1 cellular context compared by ENCODE assay signal in genomic region chrX:101385795-101386541, GRCh38.
TF ChIP-seq lines count a peak whose summit lies in the region.

Gene BTK, minus strand, starts transcription at chrX:101386191. Its CDS starts 10,907 bp downstream, at chrX:101375284.

TF ChIP-seq in GM12878, 131 proteins besides CTCF, POLR2A, EP300 and RAD21 (continued from another document and continues in another):
- TF ChIP-seq ZBTB33 (IDR thresholded peaks at IDR 0.05) (no peak), PAX8 (IDR thresholded peaks at IDR 0.05) (no peak), CBX3 (IDR thresholded peaks at IDR 0.05; ENCODE audit: borderline replicate concordance, low read depth) (no peak), ETV6 (conservative IDR thresholded peaks at IDR 0.05 in 1 of 2, IDR thresholded peaks at IDR 0.05 in 1 of 2; ENCODE audit: borderline replicate concordance in 1 of 2, low read depth in 1 of 2) (0 out of 4 replicates have a peak, but pooled peaks of 1 of the 2 experiments have one; percentile 19), HSF1 (IDR thresholded peaks at IDR 0.05; ENCODE audit: low read depth, low read length) (no peak), BACH1 (IDR thresholded peaks at IDR 0.05; ENCODE audit: borderline replicate concordance) (no peak), SMARCA5 (IDR thresholded peaks at IDR 0.05) (no peak), NFYA (IDR thresholded peaks at IDR 0.05; ENCODE audit: borderline replicate concordance, low read depth, low read length) (no peak), CHD2 (IDR thresholded peaks at IDR 0.05; ENCODE audit: borderline replicate concordance, low read depth, low read length) (no peak), ATF7 (IDR thresholded peaks at IDR 0.05; ENCODE audit: low read depth) (0 out of 2 replicates have a peak, but pooled peaks have one; percentile 19), JUND (IDR thresholded peaks at IDR 0.05; ENCODE audit: low read depth, low read length) (no peak), TCF7 (IDR thresholded peaks at IDR 0.05; ENCODE audit: borderline replicate concordance) (no peak), ASH2L (IDR thresholded peaks at IDR 0.05; ENCODE audit: borderline replicate concordance, low read depth) (no peak), SREBF1 (IDR thresholded peaks at IDR 0.05; ENCODE audit: low read length) (no peak), RELA (IDR thresholded peaks at IDR 0.05; ENCODE audit: borderline replicate concordance, partially characterized antibody) (no peak), ZNF622 (IDR thresholded peaks at IDR 0.05) (no peak), FOXM1 (IDR thresholded peaks at IDR 0.05; ENCODE audit: low read depth, low read length) (no peak), ZNF384 (IDR thresholded peaks at IDR 0.05; ENCODE audit: borderline replicate concordance, low read depth, low read length) (peak; percentile 53), POLR2AphosphoS5 (IDR thresholded peaks at IDR 0.05; ENCODE audit: low read length) (peak; percentile 73), BCLAF1 (IDR thresholded peaks at IDR 0.05) (no peak), BCL11A (IDR thresholded peaks at IDR 0.05; ENCODE audit: low read depth, low read length) (no peak), PAX5 (IDR thresholded peaks at IDR 0.05; ENCODE audit: borderline replicate concordance, low read depth, low read length) (no peak), BMI1 (IDR thresholded peaks at IDR 0.05; ENCODE audit: borderline replicate concordance) (no peak), E2F8 (IDR thresholded peaks at IDR 0.05; ENCODE audit: low read depth, partially characterized antibody) (no peak), MEF2A (IDR thresholded peaks at IDR 0.05; ENCODE audit: insufficient read depth, low read depth, low read length) (no peak), HDAC2 (IDR thresholded peaks at IDR 0.05) (no peak), BRCA1 (IDR thresholded peaks at IDR 0.05; ENCODE audit: low read depth, low read length) (no peak), YY1 (IDR thresholded peaks at IDR 0.05; ENCODE audit: low read depth, low read length) (no peak), FOXK2 (IDR thresholded peaks at IDR 0.05) (no peak), GABPA (IDR thresholded peaks at IDR 0.05; ENCODE audit: low read depth) (no peak), NFIC (IDR thresholded peaks at IDR 0.05; ENCODE audit: low read depth, low read length) (no peak), EGR1 (IDR thresholded peaks at IDR 0.05; ENCODE audit: borderline replicate concordance in 1 of 2, low read depth in 2 of 2, low read length in 2 of 2) (peak in 1 of 2 experiments; percentile 57; a peak in 1 of 3 replicates), KAT2A (conservative IDR thresholded peaks at IDR 0.05; ENCODE audit: control insufficient read depth, low read depth, low read length) (no peak)
- TF ChIP-seq, protein P1, sequence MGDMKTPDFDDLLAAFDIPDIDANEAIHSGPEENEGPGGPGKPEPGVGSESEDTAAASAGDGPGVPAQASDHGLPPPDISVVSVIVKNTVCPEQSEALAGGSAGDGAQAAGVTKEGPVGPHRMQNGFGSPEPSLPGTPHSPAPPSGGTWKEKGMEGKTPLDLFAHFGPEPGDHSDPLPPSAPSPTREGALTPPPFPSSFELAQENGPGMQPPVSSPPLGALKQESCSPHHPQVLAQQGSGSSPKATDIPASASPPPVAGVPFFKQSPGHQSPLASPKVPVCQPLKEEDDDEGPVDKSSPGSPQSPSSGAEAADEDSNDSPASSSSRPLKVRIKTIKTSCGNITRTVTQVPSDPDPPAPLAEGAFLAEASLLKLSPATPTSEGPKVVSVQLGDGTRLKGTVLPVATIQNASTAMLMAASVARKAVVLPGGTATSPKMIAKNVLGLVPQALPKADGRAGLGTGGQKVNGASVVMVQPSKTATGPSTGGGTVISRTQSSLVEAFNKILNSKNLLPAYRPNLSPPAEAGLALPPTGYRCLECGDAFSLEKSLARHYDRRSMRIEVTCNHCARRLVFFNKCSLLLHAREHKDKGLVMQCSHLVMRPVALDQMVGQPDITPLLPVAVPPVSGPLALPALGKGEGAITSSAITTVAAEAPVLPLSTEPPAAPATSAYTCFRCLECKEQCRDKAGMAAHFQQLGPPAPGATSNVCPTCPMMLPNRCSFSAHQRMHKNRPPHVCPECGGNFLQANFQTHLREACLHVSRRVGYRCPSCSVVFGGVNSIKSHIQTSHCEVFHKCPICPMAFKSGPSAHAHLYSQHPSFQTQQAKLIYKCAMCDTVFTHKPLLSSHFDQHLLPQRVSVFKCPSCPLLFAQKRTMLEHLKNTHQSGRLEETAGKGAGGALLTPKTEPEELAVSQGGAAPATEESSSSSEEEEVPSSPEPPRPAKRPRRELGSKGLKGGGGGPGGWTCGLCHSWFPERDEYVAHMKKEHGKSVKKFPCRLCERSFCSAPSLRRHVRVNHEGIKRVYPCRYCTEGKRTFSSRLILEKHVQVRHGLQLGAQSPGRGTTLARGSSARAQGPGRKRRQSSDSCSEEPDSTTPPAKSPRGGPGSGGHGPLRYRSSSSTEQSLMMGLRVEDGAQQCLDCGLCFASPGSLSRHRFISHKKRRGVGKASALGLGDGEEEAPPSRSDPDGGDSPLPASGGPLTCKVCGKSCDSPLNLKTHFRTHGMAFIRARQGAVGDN (IDR thresholded peaks at IDR 0.05): no peak
- TF ChIP-seq, protein P2, sequence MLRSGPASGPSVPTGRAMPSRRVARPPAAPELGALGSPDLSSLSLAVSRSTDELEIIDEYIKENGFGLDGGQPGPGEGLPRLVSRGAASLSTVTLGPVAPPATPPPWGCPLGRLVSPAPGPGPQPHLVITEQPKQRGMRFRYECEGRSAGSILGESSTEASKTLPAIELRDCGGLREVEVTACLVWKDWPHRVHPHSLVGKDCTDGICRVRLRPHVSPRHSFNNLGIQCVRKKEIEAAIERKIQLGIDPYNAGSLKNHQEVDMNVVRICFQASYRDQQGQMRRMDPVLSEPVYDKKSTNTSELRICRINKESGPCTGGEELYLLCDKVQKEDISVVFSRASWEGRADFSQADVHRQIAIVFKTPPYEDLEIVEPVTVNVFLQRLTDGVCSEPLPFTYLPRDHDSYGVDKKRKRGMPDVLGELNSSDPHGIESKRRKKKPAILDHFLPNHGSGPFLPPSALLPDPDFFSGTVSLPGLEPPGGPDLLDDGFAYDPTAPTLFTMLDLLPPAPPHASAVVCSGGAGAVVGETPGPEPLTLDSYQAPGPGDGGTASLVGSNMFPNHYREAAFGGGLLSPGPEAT (IDR thresholded peaks at IDR 0.05; ENCODE audit: low read depth): 0 out of 2 replicates have a peak, but pooled peaks have one; percentile 8
- TF ChIP-seq, protein P3, sequence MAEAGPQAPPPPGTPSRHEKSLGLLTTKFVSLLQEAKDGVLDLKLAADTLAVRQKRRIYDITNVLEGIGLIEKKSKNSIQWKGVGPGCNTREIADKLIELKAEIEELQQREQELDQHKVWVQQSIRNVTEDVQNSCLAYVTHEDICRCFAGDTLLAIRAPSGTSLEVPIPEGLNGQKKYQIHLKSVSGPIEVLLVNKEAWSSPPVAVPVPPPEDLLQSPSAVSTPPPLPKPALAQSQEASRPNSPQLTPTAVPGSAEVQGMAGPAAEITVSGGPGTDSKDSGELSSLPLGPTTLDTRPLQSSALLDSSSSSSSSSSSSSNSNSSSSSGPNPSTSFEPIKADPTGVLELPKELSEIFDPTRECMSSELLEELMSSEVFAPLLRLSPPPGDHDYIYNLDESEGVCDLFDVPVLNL (IDR thresholded peaks at IDR 0.05; ENCODE audit: low read depth, low read length): no peak
- TF ChIP-seq, protein P4, sequence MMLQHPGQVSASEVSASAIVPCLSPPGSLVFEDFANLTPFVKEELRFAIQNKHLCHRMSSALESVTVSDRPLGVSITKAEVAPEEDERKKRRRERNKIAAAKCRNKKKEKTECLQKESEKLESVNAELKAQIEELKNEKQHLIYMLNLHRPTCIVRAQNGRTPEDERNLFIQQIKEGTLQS (IDR thresholded peaks at IDR 0.05; ENCODE audit: borderline replicate concordance, extremely low read depth, low read depth, low read length): no peak
- TF ChIP-seq, protein P5, sequence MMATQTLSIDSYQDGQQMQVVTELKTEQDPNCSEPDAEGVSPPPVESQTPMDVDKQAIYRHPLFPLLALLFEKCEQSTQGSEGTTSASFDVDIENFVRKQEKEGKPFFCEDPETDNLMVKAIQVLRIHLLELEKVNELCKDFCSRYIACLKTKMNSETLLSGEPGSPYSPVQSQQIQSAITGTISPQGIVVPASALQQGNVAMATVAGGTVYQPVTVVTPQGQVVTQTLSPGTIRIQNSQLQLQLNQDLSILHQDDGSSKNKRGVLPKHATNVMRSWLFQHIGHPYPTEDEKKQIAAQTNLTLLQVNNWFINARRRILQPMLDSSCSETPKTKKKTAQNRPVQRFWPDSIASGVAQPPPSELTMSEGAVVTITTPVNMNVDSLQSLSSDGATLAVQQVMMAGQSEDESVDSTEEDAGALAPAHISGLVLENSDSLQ (IDR thresholded peaks at IDR 0.05): no peak
